ENCODE assay signal across 20 cellular contexts in genomic region chr6:108068182-108068581, GRCh38.
"Had no signal": no experiment of that assay in that cellular context is flagged by ENCODE, and none has a peak within 500 bp of the region (broad histone marks: within the 10 kb centered on the region; RNA-seq: fewer than 3 reads in every experiment).

No MANE protein-coding gene starts in this region.

- ATAC-seq: body of pancreas had no signal

- H3K4me3 ChIP-seq: adrenal gland, body of pancreas, breast epithelium had no signal

- H3K36me3 ChIP-seq: brain microvascular endothelial cell, breast epithelium had no signal

- DNase-seq: activated B cell treated with CpG ODN at 0.5 μM for 24 hours; activated CD4-positive, alpha-beta T cell treated with anti-CD3 and anti-CD28 coated beads for 4 hours; activated CD4-positive, alpha-beta T cell treated with anti-CD3 and anti-CD28 coated beads, Interleukin-2, amount 50 U/mL, for 1 hour; activated CD4-positive, alpha-beta T cell treated with anti-CD3 and anti-CD28 coated beads, Interleukin-2, amount 50 U/mL, for 4 hours; activated CD4-positive, CD25-positive, alpha-beta regulatory T cell treated with anti-CD3 and anti-CD28 coated beads, Interleukin-2, amount 50 U/mL, for 72 hours; activated CD8-positive, alpha-beta memory T cell treated with anti-CD3 and anti-CD28 coated beads, Interleukin-2, amount 50 U/mL, for 4 hours; activated effector memory CD4-positive, alpha-beta T cell treated with Interleukin-2 at 50 U/mL for 16 hours; activated gamma-delta T cell; activated naive CD4-positive, alpha-beta T cell treated with anti-CD3 and anti-CD28 coated beads, Interleukin-2, amount 50 U/mL, for 16 hours; activated T-cell treated with anti-CD3 and anti-CD28 coated beads, Interleukin-2, amount 50 U/mL, for 24 hours; adrenal gland; amniotic stem cell; aorta; body of pancreas; brain microvascular endothelial cell; T-helper 9 cell had no signal

- H3K9me3 ChIP-seq: adrenal gland, body of pancreas, breast epithelium had no signal

- H3K27ac ChIP-seq: adrenal gland, body of pancreas, brain microvascular endothelial cell, breast epithelium, VCaP had no signal

- FAIRE-seq: astrocyte, TTC549 had no signal

- H3K27me3 ChIP-seq: adrenal gland, body of pancreas, brain microvascular endothelial cell, breast epithelium had no signal
